In genomic region chr3:155252535-155252934, GRCh38 we compare ENCODE assay signal across 18 cellular contexts. TPM values are rescaled to one million over a fixed set of nuclear protein-coding genes. Genes with fewer than 3 reads are reported as not detected.
A peak's percentile ranks its signal among the peaks of the same experiment; 100 is the strongest.
DNase-seq lines count a peak whose midpoint lies in the region; ATAC-seq and TF ChIP-seq lines count a peak whose summit lies in the region.
"Had no signal": no experiment of that assay in that cellular context is flagged by ENCODE, and none has a peak within 500 bp of the region (broad histone marks: within the 10 kb centered on the region; RNA-seq: fewer than 3 reads in every experiment).

No MANE protein-coding gene starts in this region.

- POLR2A ChIA-PET in IMR-90 (lab: Charles Lee; ENCODE audit: unreplicated experiment): no interaction called here

- no TSS peak for BruUV-seq in IMR-90 (replicated peaks; lab: Mats Ljungman, UMichigan)

- H3K14ac ChIP-seq in IMR-90 (replicated peaks; ENCODE audit: low read depth, low read length): no peak overlapping the region

- no peak overlapping the region for H2AK5ac ChIP-seq in IMR-90 (ENCODE audit: low read depth, low read length)

- no peak overlapping the region for H2BK5ac ChIP-seq in IMR-90 (ENCODE audit: low read depth, low read length, poor library complexity, severe bottlenecking)

- H3K27ac ChIP-seq in IMR-90 (ENCODE audit: insufficient read depth, low read length): no peak overlapping the region
- H3K27ac ChIP-seq: colonic mucosa, upper lobe of right lung had no signal

- no peak overlapping the region for H3K56ac ChIP-seq in IMR-90 (ENCODE audit: extremely low read depth, insufficient read depth, low read length)

- H3K18ac ChIP-seq in IMR-90 (ENCODE audit: low read depth, low read length): no peak overlapping the region

- no peak overlapping the region for H3K4me3 ChIP-seq in AG10803 (ENCODE audit: low read length)
- H3K4me3 ChIP-seq in IMR-90 (ENCODE audit: insufficient read depth, low read depth, low read length): no peak overlapping the region
- no peak overlapping the region for H3K4me3 ChIP-seq in fibroblast of the aortic adventitia (ENCODE audit: low read depth, low read length)
- H3K4me3 ChIP-seq: colonic mucosa, upper lobe of right lung had no signal

- H3K9me1 ChIP-seq in IMR-90 (ENCODE audit: insufficient read depth, low read length): no peaks in the 10 kb centered on the region

- H3K9me3 ChIP-seq in IMR-90 (ENCODE audit: control insufficient read depth, insufficient read depth, low read length): peaks cover 4% of the 10 kb centered on the region; the same call in 1 of the 2 replicates
- H3K9me3 ChIP-seq: colonic mucosa, upper lobe of right lung had no signal

- no peaks in the 10 kb centered on the region for H4K20me1 ChIP-seq in IMR-90 (ENCODE audit: insufficient read depth, low read length)

- intact Hi-C loops in IMR-90 (cut with micrococcal nuclease): no loop called here

- ATAC-seq in IMR-90 (ENCODE audit: low read depth): peak; percentile 27; the same call in 1 of the 2 replicates
- no peak for ATAC-seq in HG03108 (IDR thresholded peaks at IDR 0.05; ENCODE audit: unreplicated experiment)
- ATAC-seq: activated CD4-positive, CD25-positive, alpha-beta regulatory T cell treated with anti-CD3 and anti-CD28 coated beads, Interleukin-2, amount 50 U/mL, for 24 hours; stimulated activated naive CD8-positive, alpha-beta T cell treated with anti-CD3 and anti-CD28 coated beads, Interleukin-15, Interleukin-2, amounts not matched to agents 100 U/mL and 50 U/mL, for 24 hours; upper lobe of right lung had no signal

- H2BK120ac ChIP-seq in IMR-90 (ENCODE audit: low read depth, low read length): no peak overlapping the region

- H4K91ac ChIP-seq in IMR-90 (ENCODE audit: insufficient read depth, low read depth, low read length): no peak overlapping the region

- H3K4me1 ChIP-seq in IMR-90 (ENCODE audit: control insufficient read depth, insufficient read depth, low read length): no peaks in the 10 kb centered on the region
- H3K4me1 ChIP-seq: colonic mucosa, upper lobe of right lung had no signal

- no peak for TF ChIP-seq POLR2A in IMR-90 (IDR thresholded peaks at IDR 0.05; ENCODE audit: low read depth, low read length)

- no peaks in the 10 kb centered on the region for H3K27me3 ChIP-seq in IMR-90 (ENCODE audit: control insufficient read depth, insufficient read depth, low read length)
- H3K27me3 ChIP-seq: colonic mucosa, upper lobe of right lung had no signal

- H3K79me1 ChIP-seq in IMR-90 (ENCODE audit: low read depth in 1 of 2, low read length in 2 of 2): no peaks in the 10 kb centered on the region

- no peak overlapping the region for H3K27ac Mint-ChIP-seq in activated naive CD4-positive, alpha-beta T cell treated with anti-CD3 and anti-CD28 coated beads, Interleukin-2, amount 10 ng/mL, durations not matched to agents 7 days and 5 days
- no peak overlapping the region for H3K27ac Mint-ChIP-seq in mesothelial cell of epicardium
- H3K27ac Mint-ChIP-seq: CD4-positive, alpha-beta memory T cell had no signal

- H3K4me1 Mint-ChIP-seq in activated naive CD4-positive, alpha-beta T cell treated with anti-CD3 and anti-CD28 coated beads, Interleukin-2, amount 10 ng/mL, durations not matched to agents 7 days and 5 days: no peaks in the 10 kb centered on the region
- H3K4me1 Mint-ChIP-seq in mesothelial cell of epicardium: no peaks in the 10 kb centered on the region
- H3K4me1 Mint-ChIP-seq: CD4-positive, alpha-beta memory T cell had no signal

- no peak overlapping the region for H2AFZ ChIP-seq in IMR-90 (replicated peaks; ENCODE audit: low read length, poor library complexity)

- H2AK9ac ChIP-seq in IMR-90 (replicated peaks; ENCODE audit: low read depth, low read length, poor library complexity): no peak overlapping the region

- no peaks in the 10 kb centered on the region for H3K9me3 Mint-ChIP-seq in activated naive CD4-positive, alpha-beta T cell treated with anti-CD3 and anti-CD28 coated beads, Interleukin-2, amount 10 ng/mL, durations not matched to agents 7 days and 5 days
- H3K9me3 Mint-ChIP-seq in mesothelial cell of epicardium: peaks cover 21% of the 10 kb centered on the region

- CTCF ChIA-PET in IMR-90 (lab: Yijun Ruan, JAX): no interaction called here
- CTCF ChIA-PET in activated naive CD4-positive, alpha-beta T cell treated with anti-CD3 and anti-CD28 coated beads, Interleukin-2, amount 10 ng/mL, durations not matched to agents 7 days and 5 days (lab: Charles Lee): no interaction called here

- H3K4ac ChIP-seq in IMR-90 (ENCODE audit: low read depth, low read length): no peak overlapping the region

- H4K8ac ChIP-seq in IMR-90 (ENCODE audit: low read depth in 2 of 2, low read length in 2 of 2): no peak overlapping the region

- H3K36me3 ChIP-seq in IMR-90 (ENCODE audit: control insufficient read depth, insufficient read depth, low read length): no peaks in the 10 kb centered on the region
- H3K36me3 ChIP-seq: colonic mucosa, upper lobe of right lung had no signal

- no peak overlapping the region for H4K5ac ChIP-seq in IMR-90 (ENCODE audit: low read depth, low read length)

- H2BK20ac ChIP-seq in IMR-90 (ENCODE audit: low read depth, low read length): no peak overlapping the region

- H3K9ac ChIP-seq in IMR-90 (ENCODE audit: low read depth, low read length): no peak overlapping the region

- no peaks in the 10 kb centered on the region for H3K36me3 Mint-ChIP-seq in activated naive CD4-positive, alpha-beta T cell treated with anti-CD3 and anti-CD28 coated beads, Interleukin-2, amount 10 ng/mL, durations not matched to agents 7 days and 5 days
- peaks cover 4% of the 10 kb centered on the region for H3K36me3 Mint-ChIP-seq in mesothelial cell of epicardium
- H3K36me3 Mint-ChIP-seq: CD4-positive, alpha-beta memory T cell had no signal

- no peaks in the 10 kb centered on the region for H3K27me3 Mint-ChIP-seq in activated naive CD4-positive, alpha-beta T cell treated with anti-CD3 and anti-CD28 coated beads, Interleukin-2, amount 10 ng/mL, durations not matched to agents 7 days and 5 days
- no peaks in the 10 kb centered on the region for H3K27me3 Mint-ChIP-seq in mesothelial cell of epicardium (ENCODE audit: low read depth)
- H3K27me3 Mint-ChIP-seq: CD4-positive, alpha-beta memory T cell had no signal

- no peak for TF ChIP-seq CTCF in AG10803 (conservative IDR thresholded peaks at IDR 0.05; ENCODE audit: low read length)
- no peak for TF ChIP-seq CTCF in IMR-90 (conservative IDR thresholded peaks at IDR 0.05; ENCODE audit: low read depth, low read length)
- no peak for TF ChIP-seq CTCF in fibroblast of the aortic adventitia (IDR thresholded peaks at IDR 0.05; ENCODE audit: insufficient read depth, low read length)
- no peak for TF ChIP-seq CTCF in mesothelial cell of epicardium (IDR thresholded peaks at IDR 0.05; ENCODE audit: unreplicated experiment)

- DNase-seq in AG10803 (ENCODE audit: low read depth): peak; percentile 17
- peak; percentile 76 for DNase-seq in IMR-90
- peak; percentile 41 for DNase-seq in amniotic epithelial cell (ENCODE audit: low read depth)
- DNase-seq in fibroblast of the aortic adventitia (ENCODE audit: low read depth): peak; percentile 61
- DNase-seq in activated naive CD4-positive, alpha-beta T cell treated with anti-CD3 and anti-CD28 coated beads, Interleukin-2, amount 10 ng/mL, durations not matched to agents 7 days and 5 days: no peak
- no peak for DNase-seq in mesothelial cell of epicardium (ENCODE audit: low spot score in 2 of 2, unreplicated experiment in 2 of 2)
- no peak for DNase-seq in medulla oblongata (ENCODE audit: extremely low spot score)
- DNase-seq: CD4-positive, alpha-beta memory T cell; colonic mucosa; DND-41; head of caudate nucleus; NCI-H524 treated with DMSO at 0.1 percent for 48 hours; stimulated activated naive CD8-positive, alpha-beta T cell treated with anti-CD3 and anti-CD28 coated beads, Interleukin-15, Interleukin-2, amounts not matched to agents 100 U/mL and 50 U/mL, for 24 hours; upper lobe of right lung had no signal

- no peak for TF ChIP-seq RAD21 in IMR-90 (IDR thresholded peaks at IDR 0.05; ENCODE audit: low read length)

- no peak overlapping the region for H3K4me3 Mint-ChIP-seq in activated naive CD4-positive, alpha-beta T cell treated with anti-CD3 and anti-CD28 coated beads, Interleukin-2, amount 10 ng/mL, durations not matched to agents 7 days and 5 days
- no peak overlapping the region for H3K4me3 Mint-ChIP-seq in mesothelial cell of epicardium
- H3K4me3 Mint-ChIP-seq: CD4-positive, alpha-beta memory T cell had no signal

- dilution Hi-C loops in IMR-90 (cut with HindIII; ENCODE audit: low sequenced_read_pairs, unreplicated experiment): no loop called here

- no CpG with 5 or more reads among the region's 3 CpGs for whole genome bisulfite sequencing in IMR-90 (ENCODE audit: extremely low coverage in 2 of 2, insufficient read length in 1 of 2), 2 experiments

- no peak overlapping the region for H3K4me2 ChIP-seq in IMR-90 (ENCODE audit: low read depth, low read length)

- in situ Hi-C loops in IMR-90 (cut with MboI; ENCODE audit: low sequenced_read_pairs): no loop called here

- H2BK15ac ChIP-seq in IMR-90 (ENCODE audit: low read depth, low read length): no peak overlapping the region

- no peak overlapping the region for H3K23ac ChIP-seq in IMR-90 (ENCODE audit: low read depth, low read length)

TF ChIP-seq in IMR-90, 13 proteins besides CTCF, POLR2A, EP300 and RAD21:
- TF ChIP-seq BHLHE40 (IDR thresholded peaks at IDR 0.05; ENCODE audit: low read depth, low read length) (no peak), MAZ (IDR thresholded peaks at IDR 0.05; ENCODE audit: borderline replicate concordance, low read depth, low read length) (no peak), RFX5 (IDR thresholded peaks at IDR 0.05; ENCODE audit: low read depth, low read length) (no peak), FOS (IDR thresholded peaks at IDR 0.05; ENCODE audit: low read depth, low read length) (0 out of 2 replicates have a peak, but pooled peaks have one; percentile 18)

RNA-seq across cellular contexts. Expression of gene STRIT1, which starts 40.9 kb away (rescaled TPM):
- not detected in 2 replicates for total RNA-seq in IMR-90 (2012; rRNA removed)
- polyA plus RNA-seq in IMR-90 (2012; rRNA removed): not detected in 2 replicates
- polyA plus RNA-seq in IMR-90 (2012; cell fraction: cytosol; rRNA removed): not detected in 2 replicates
- polyA plus RNA-seq in IMR-90 (2012; cell fraction: nucleus; rRNA removed; ENCODE audit: low replicate concordance): not detected in 2 replicates
- total RNA-seq in fibroblast of the aortic adventitia (ENCODE audit: low replicate concordance): not detected in 2 replicates
- total RNA-seq in mesothelial cell of epicardium: not detected in 3 replicates
- total RNA-seq: CD4-positive, alpha-beta memory T cell; colonic mucosa; T-helper 2 cell treated with Interferon-gamma antibody and Interleukin-4, amounts not matched to agents 100 ng/mL and 5 ng/mL, for 36 hours; upper lobe of right lung had no signal
- polyA plus RNA-seq: CD4-positive, alpha-beta memory T cell; keratinocyte had no signal

Comparison
In these comparisons a context has a peak if more than half of its experiments do, and no peak if none do; other contexts are left out.
1. DNase-seq: peak in AG10803 (single experiment), IMR-90 (single experiment), amniotic epithelial cell (single experiment) and fibroblast of the aortic adventitia (single experiment); none in activated naive CD4-positive, alpha-beta T cell treated with anti-CD3 and anti-CD28 coated beads, Interleukin-2, amount 10 ng/mL, durations not matched to agents 7 days and 5 days (single experiment), mesothelial cell of epicardium (0 of 2) and medulla oblongata (single experiment).